1 cellular context compared by ENCODE assay signal in the genomic region with DNA sequence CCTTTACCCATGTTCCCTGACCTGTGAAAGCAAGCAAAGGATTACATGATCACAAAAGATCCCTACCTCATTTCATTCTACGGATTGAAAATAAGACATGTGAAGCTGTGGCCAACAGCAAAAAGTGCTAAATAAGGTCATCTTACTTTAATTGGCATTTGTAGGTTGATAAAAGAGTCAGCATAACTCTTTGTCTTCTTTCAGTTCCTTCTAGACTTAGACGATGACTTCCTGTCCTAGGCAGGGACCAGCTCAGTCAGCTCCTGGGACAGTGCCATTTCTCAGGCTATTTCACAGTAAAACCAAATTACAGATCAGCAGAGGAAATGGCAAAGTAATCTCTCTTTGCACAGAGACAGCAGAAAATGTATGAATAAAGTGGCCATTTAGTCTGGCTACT.
TF ChIP-seq lines count a peak whose summit lies in the region.

No MANE protein-coding gene starts in this region.

TF ChIP-seq in GM23338, 12 proteins besides CTCF, POLR2A, EP300 and RAD21 (continued from another document):
- TF ChIP-seq, protein P1, sequence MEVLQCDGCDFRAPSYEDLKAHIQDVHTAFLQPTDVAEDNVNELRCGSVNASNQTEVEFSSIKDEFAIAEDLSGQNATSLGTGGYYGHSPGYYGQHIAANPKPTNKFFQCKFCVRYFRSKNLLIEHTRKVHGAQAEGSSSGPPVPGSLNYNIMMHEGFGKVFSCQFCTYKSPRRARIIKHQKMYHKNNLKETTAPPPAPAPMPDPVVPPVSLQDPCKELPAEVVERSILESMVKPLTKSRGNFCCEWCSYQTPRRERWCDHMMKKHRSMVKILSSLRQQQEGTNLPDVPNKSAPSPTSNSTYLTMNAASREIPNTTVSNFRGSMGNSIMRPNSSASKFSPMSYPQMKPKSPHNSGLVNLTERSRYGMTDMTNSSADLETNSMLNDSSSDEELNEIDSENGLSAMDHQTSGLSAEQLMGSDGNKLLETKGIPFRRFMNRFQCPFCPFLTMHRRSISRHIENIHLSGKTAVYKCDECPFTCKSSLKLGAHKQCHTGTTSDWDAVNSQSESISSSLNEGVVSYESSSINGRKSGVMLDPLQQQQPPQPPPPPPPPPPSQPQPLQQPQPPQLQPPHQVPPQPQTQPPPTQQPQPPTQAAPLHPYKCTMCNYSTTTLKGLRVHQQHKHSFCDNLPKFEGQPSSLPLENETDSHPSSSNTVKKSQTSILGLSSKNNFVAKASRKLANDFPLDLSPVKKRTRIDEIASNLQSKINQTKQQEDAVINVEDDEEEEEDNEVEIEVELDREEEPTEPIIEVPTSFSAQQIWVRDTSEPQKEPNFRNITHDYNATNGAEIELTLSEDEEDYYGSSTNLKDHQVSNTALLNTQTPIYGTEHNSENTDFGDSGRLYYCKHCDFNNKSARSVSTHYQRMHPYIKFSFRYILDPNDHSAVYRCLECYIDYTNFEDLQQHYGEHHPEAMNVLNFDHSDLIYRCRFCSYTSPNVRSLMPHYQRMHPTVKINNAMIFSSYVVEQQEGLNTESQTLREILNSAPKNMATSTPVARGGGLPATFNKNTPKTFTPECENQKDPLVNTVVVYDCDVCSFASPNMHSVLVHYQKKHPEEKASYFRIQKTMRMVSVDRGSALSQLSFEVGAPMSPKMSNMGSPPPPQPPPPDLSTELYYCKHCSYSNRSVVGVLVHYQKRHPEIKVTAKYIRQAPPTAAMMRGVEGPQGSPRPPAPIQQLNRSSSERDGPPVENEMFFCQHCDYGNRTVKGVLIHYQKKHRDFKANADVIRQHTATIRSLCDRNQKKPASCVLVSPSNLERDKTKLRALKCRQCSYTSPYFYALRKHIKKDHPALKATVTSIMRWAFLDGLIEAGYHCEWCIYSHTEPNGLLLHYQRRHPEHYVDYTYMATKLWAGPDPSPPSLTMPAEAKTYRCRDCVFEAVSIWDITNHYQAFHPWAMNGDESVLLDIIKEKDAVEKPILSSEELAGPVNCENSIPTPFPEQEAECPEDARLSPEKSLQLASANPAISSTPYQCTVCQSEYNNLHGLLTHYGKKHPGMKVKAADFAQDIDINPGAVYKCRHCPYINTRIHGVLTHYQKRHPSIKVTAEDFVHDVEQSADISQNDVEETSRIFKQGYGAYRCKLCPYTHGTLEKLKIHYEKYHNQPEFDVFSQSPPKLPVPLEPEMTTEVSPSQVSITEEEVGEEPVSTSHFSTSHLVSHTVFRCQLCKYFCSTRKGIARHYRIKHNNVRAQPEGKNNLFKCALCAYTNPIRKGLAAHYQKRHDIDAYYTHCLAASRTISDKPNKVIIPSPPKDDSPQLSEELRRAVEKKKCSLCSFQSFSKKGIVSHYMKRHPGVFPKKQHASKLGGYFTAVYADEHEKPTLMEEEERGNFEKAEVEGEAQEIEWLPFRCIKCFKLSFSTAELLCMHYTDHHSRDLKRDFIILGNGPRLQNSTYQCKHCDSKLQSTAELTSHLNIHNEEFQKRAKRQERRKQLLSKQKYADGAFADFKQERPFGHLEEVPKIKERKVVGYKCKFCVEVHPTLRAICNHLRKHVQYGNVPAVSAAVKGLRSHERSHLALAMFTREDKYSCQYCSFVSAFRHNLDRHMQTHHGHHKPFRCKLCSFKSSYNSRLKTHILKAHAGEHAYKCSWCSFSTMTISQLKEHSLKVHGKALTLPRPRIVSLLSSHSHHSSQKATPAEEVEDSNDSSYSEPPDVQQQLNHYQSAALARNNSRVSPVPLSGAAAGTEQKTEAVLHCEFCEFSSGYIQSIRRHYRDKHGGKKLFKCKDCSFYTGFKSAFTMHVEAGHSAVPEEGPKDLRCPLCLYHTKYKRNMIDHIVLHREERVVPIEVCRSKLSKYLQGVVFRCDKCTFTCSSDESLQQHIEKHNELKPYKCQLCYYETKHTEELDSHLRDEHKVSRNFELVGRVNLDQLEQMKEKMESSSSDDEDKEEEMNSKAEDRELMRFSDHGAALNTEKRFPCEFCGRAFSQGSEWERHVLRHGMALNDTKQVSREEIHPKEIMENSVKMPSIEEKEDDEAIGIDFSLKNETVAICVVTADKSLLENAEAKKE (CRISPR knock-in tag; IDR thresholded peaks at IDR 0.05) = no peak
- TF ChIP-seq ZNF331 (CRISPR knock-in tag; IDR thresholded peaks at IDR 0.05; ENCODE audit: low read depth) = no peak
- TF ChIP-seq CREB1 (CRISPR knock-in tag; IDR thresholded peaks at IDR 0.05; ENCODE audit: low read depth) = no peak
- TF ChIP-seq JUNB (IDR thresholded peaks at IDR 0.05; ENCODE audit: unreplicated experiment) = no peak
- TF ChIP-seq EZH2 (IDR thresholded peaks at IDR 0.05; ENCODE audit: low read depth, unreplicated experiment) = no peak
- TF ChIP-seq, protein P2, sequence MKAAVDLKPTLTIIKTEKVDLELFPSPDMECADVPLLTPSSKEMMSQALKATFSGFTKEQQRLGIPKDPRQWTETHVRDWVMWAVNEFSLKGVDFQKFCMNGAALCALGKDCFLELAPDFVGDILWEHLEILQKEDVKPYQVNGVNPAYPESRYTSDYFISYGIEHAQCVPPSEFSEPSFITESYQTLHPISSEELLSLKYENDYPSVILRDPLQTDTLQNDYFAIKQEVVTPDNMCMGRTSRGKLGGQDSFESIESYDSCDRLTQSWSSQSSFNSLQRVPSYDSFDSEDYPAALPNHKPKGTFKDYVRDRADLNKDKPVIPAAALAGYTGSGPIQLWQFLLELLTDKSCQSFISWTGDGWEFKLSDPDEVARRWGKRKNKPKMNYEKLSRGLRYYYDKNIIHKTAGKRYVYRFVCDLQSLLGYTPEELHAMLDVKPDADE (IDR thresholded peaks at IDR 0.05) = no peak
- TF ChIP-seq ZNF114 (CRISPR knock-in tag; IDR thresholded peaks at IDR 0.05) = no peak
- TF ChIP-seq STAT1 (IDR thresholded peaks at IDR 0.05; ENCODE audit: unreplicated experiment) = no peak
- TF ChIP-seq, protein P3, sequence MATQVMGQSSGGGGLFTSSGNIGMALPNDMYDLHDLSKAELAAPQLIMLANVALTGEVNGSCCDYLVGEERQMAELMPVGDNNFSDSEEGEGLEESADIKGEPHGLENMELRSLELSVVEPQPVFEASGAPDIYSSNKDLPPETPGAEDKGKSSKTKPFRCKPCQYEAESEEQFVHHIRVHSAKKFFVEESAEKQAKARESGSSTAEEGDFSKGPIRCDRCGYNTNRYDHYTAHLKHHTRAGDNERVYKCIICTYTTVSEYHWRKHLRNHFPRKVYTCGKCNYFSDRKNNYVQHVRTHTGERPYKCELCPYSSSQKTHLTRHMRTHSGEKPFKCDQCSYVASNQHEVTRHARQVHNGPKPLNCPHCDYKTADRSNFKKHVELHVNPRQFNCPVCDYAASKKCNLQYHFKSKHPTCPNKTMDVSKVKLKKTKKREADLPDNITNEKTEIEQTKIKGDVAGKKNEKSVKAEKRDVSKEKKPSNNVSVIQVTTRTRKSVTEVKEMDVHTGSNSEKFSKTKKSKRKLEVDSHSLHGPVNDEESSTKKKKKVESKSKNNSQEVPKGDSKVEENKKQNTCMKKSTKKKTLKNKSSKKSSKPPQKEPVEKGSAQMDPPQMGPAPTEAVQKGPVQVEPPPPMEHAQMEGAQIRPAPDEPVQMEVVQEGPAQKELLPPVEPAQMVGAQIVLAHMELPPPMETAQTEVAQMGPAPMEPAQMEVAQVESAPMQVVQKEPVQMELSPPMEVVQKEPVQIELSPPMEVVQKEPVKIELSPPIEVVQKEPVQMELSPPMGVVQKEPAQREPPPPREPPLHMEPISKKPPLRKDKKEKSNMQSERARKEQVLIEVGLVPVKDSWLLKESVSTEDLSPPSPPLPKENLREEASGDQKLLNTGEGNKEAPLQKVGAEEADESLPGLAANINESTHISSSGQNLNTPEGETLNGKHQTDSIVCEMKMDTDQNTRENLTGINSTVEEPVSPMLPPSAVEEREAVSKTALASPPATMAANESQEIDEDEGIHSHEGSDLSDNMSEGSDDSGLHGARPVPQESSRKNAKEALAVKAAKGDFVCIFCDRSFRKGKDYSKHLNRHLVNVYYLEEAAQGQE (IDR thresholded peaks at IDR 0.05; ENCODE audit: unreplicated experiment) = no peak
- no peak for TF ChIP-seq NANOG (IDR thresholded peaks at IDR 0.05; ENCODE audit: borderline replicate concordance)
- no peak for TF ChIP-seq POLR2AphosphoS5 (IDR thresholded peaks at IDR 0.05; ENCODE audit: low read depth)
